Comparison of ENCODE assay signal across 13 cellular contexts in the genomic region with DNA sequence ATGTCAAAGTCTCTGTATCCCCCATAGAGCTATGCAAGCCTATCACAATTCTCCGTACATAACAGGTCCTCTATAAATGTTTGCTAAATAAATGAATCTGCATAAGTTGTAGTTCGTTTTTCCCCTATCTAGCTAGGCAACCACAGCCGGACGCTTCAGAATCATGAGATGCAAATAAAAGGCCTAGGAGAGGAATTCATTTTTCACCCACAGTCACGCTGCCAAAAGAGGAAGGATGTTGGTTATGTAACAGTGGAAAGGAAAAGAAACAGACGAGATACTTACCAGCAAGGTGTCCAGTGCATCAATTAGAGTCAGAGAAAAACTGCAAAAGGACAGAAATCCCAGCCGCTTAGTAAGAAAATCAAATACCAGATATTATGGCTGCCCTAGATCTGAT. TPM values are rescaled to one million over a fixed set of nuclear protein-coding genes. Genes with fewer than 3 reads are reported as not detected.
DNase-seq lines count a peak whose midpoint lies in the region; ATAC-seq and TF ChIP-seq lines count a peak whose summit lies in the region.
"Had no signal": no experiment of that assay in that cellular context is flagged by ENCODE, and none has a peak within 500 bp of the region (broad histone marks: within the 10 kb centered on the region; RNA-seq: fewer than 3 reads in every experiment).

No MANE protein-coding gene starts in this region.

- H3K4me1 Mint-ChIP-seq in activated naive CD4-positive, alpha-beta T cell treated with anti-CD3 and anti-CD28 coated beads, Interleukin-2, amount 50 U/mL, for 24 hours, result peaks cover 42% of the 10 kb centered on the region
- peaks cover 37% of the 10 kb centered on the region for H3K4me1 Mint-ChIP-seq in central memory CD8-positive, alpha-beta T cell
- H3K4me1 Mint-ChIP-seq in stimulated activated naive CD8-positive, alpha-beta T cell treated with anti-CD3 and anti-CD28 coated beads, Interleukin-15, amount 100 ng/mL, for 72 hours, result peaks cover 46% of the 10 kb centered on the region
- H3K4me1 Mint-ChIP-seq in WTC11, result peaks cover 18% of the 10 kb centered on the region

- no peaks in the 10 kb centered on the region for H3K27me3 Mint-ChIP-seq in activated naive CD4-positive, alpha-beta T cell treated with anti-CD3 and anti-CD28 coated beads, Interleukin-2, amount 50 U/mL, for 24 hours
- H3K27me3 Mint-ChIP-seq in central memory CD8-positive, alpha-beta T cell, result no peaks in the 10 kb centered on the region
- no peaks in the 10 kb centered on the region for H3K27me3 Mint-ChIP-seq in stimulated activated naive CD8-positive, alpha-beta T cell treated with anti-CD3 and anti-CD28 coated beads, Interleukin-15, amount 100 ng/mL, for 72 hours
- H3K27me3 Mint-ChIP-seq in WTC11 (ENCODE audit: low read depth), result no peaks in the 10 kb centered on the region

- no peaks in the 10 kb centered on the region for H3K36me3 ChIP-seq in BE2C

- peak overlapping the region; percentile 42 for H3K4me3 Mint-ChIP-seq in activated naive CD4-positive, alpha-beta T cell treated with anti-CD3 and anti-CD28 coated beads, Interleukin-2, amount 50 U/mL, for 24 hours
- peak overlapping the region; percentile 46 for H3K4me3 Mint-ChIP-seq in central memory CD8-positive, alpha-beta T cell
- no peak overlapping the region for H3K4me3 Mint-ChIP-seq in stimulated activated naive CD8-positive, alpha-beta T cell treated with anti-CD3 and anti-CD28 coated beads, Interleukin-15, amount 100 ng/mL, for 72 hours
- H3K4me3 Mint-ChIP-seq in WTC11, result no peak overlapping the region

- no peak for ATAC-seq in activated naive CD4-positive, alpha-beta T cell treated with anti-CD3 and anti-CD28 coated beads, Interleukin-2, amount 50 U/mL, for 72 hours
- ATAC-seq in central memory CD8-positive, alpha-beta T cell (replicated peaks; ENCODE audit: extremely low read depth, poor library complexity, severe bottlenecking), result no peak
- no peak for ATAC-seq in stimulated activated naive CD8-positive, alpha-beta T cell treated with anti-CD3 and anti-CD28 coated beads, Interleukin-15, amount 100 ng/mL, for 72 hours
- ATAC-seq in WTC11, result no peak

- H3K4me1 ChIP-seq in BE2C, result peaks cover 2% of the 10 kb centered on the region

- no peak for DNase-seq in activated naive CD4-positive, alpha-beta T cell treated with anti-CD3 and anti-CD28 coated beads, Interleukin-2, amount 50 U/mL, for 72 hours (ENCODE audit: low spot score in 2 of 2)
- DNase-seq in NCI-H526 treated with DMSO at 0.1 percent for 48 hours (lab: John Stamatoyannopoulos, UW) (peak; percentile 42), BE2C (no peak), SW 1271 (lab: John Stamatoyannopoulos, UW) (no peak), WTC11 (ENCODE audit: low spot score) (no peak)
- DNase-seq in central memory CD8-positive, alpha-beta T cell (ENCODE audit: low spot score in 2 of 2), result no peak
- no peak for DNase-seq in stimulated activated naive CD8-positive, alpha-beta T cell treated with anti-CD3 and anti-CD28 coated beads, Interleukin-15, amount 100 ng/mL, for 72 hours
- DNase-seq: heart left ventricle, testis had no signal

- POLR2A ChIA-PET in WTC11 (lab: Charles Lee), result interaction anchor here (0.5 to 3.6 kb wide), 2 partner anchors 65 to 119 kb away, joined by 3 to 24 read pairs; no protein-coding TSS in a partner anchor

- no peaks in the 10 kb centered on the region for H3K9me3 Mint-ChIP-seq in activated naive CD4-positive, alpha-beta T cell treated with anti-CD3 and anti-CD28 coated beads, Interleukin-2, amount 50 U/mL, for 24 hours
- no peaks in the 10 kb centered on the region for H3K9me3 Mint-ChIP-seq in activated naive CD4-positive, alpha-beta T cell treated with anti-CD3 and anti-CD28 coated beads, Interleukin-2, amount 50 U/mL, for 72 hours
- no peaks in the 10 kb centered on the region for H3K9me3 Mint-ChIP-seq in central memory CD8-positive, alpha-beta T cell
- H3K9me3 Mint-ChIP-seq in stimulated activated naive CD8-positive, alpha-beta T cell treated with anti-CD3 and anti-CD28 coated beads, Interleukin-15, amount 100 ng/mL, for 72 hours, result no peaks in the 10 kb centered on the region
- H3K9me3 Mint-ChIP-seq in WTC11, result no peaks in the 10 kb centered on the region

- TF ChIP-seq CTCF in BE2C (IDR thresholded peaks at IDR 0.05; ENCODE audit: low read depth, low read length) (no peak), WTC11 (IDR thresholded peaks at IDR 0.05) (no peak)

- H3K9me3 ChIP-seq in BE2C, result no peaks in the 10 kb centered on the region
- H3K9me3 ChIP-seq: heart left ventricle, testis had no signal

- H3K36me3 Mint-ChIP-seq in activated naive CD4-positive, alpha-beta T cell treated with anti-CD3 and anti-CD28 coated beads, Interleukin-2, amount 50 U/mL, for 24 hours, result peaks cover 7% of the 10 kb centered on the region
- H3K36me3 Mint-ChIP-seq in activated naive CD4-positive, alpha-beta T cell treated with anti-CD3 and anti-CD28 coated beads, Interleukin-2, amount 50 U/mL, for 72 hours, result peaks cover 15 to 27% of the 10 kb centered on the region in 2 donors
- H3K36me3 Mint-ChIP-seq in central memory CD8-positive, alpha-beta T cell (ENCODE audit: insufficient read depth), result peaks cover 38% of the 10 kb centered on the region
- peaks cover 14% of the 10 kb centered on the region for H3K36me3 Mint-ChIP-seq in WTC11

- H3K4me3 ChIP-seq in BE2C (ENCODE audit: low read depth, low read length), result no peak overlapping the region
- H3K4me3 ChIP-seq: GM23248, heart left ventricle, K562, lung, testis had no signal

- no peaks in the 10 kb centered on the region for H3K27me3 ChIP-seq in BE2C
- H3K27me3 ChIP-seq: heart left ventricle, testis had no signal

- H3K27ac Mint-ChIP-seq in activated naive CD4-positive, alpha-beta T cell treated with anti-CD3 and anti-CD28 coated beads, Interleukin-2, amount 50 U/mL, for 24 hours, result peak overlapping the region; percentile 35
- no peak overlapping the region for H3K27ac Mint-ChIP-seq in activated naive CD4-positive, alpha-beta T cell treated with anti-CD3 and anti-CD28 coated beads, Interleukin-2, amount 50 U/mL, for 72 hours
- H3K27ac Mint-ChIP-seq in central memory CD8-positive, alpha-beta T cell (ENCODE audit: low read depth), result no peak overlapping the region
- H3K27ac Mint-ChIP-seq in stimulated activated naive CD8-positive, alpha-beta T cell treated with anti-CD3 and anti-CD28 coated beads, Interleukin-15, amount 100 ng/mL, for 72 hours, result peak overlapping the region; percentile 19 to 63
- H3K27ac Mint-ChIP-seq in WTC11, result no peak overlapping the region

- CTCF ChIA-PET in WTC11 (lab: Charles Lee), result interaction anchor here (0.5 to 3.8 kb wide), 56 partner anchors 8 to 303 kb away, joined by 3 to 76 read pairs (median 5); a partner anchor contains a TSS

TF ChIP-seq in WTC11, 78 proteins besides CTCF, POLR2A, EP300 and RAD21:
- TF ChIP-seq NFYB (CRISPR knock-in tag; conservative IDR thresholded peaks at IDR 0.05; ENCODE audit: low read depth), result no peak

RNA-seq across cellular contexts. Expression of a gene that starts 2.4 kb away (rescaled TPM):
- total RNA-seq in activated naive CD4-positive, alpha-beta T cell treated with anti-CD3 and anti-CD28 coated beads, Interleukin-2, amount 50 U/mL, for 72 hours, result 10 to 100 TPM; 12.2 to 17.1 TPM
- polyA plus RNA-seq in BE2C (2012; ENCODE audit: insufficient read depth, insufficient read length, low read depth), result 11.8 TPM
- total RNA-seq in WTC11 (2021), result 22.7 to 24.2 TPM (median 24.0 TPM) in 3 replicates

RNA-seq across cellular contexts. Expression of a gene that starts 27.2 kb away (rescaled TPM):
- total RNA-seq in activated naive CD4-positive, alpha-beta T cell treated with anti-CD3 and anti-CD28 coated beads, Interleukin-2, amount 50 U/mL, for 72 hours, result 1 to 10 TPM; 2.3 to 3.1 TPM
- polyA plus RNA-seq in BE2C (2012; ENCODE audit: insufficient read depth, insufficient read length, low read depth), result 13.2 TPM
- 20.5 to 29.7 TPM (median 22.2 TPM) in 3 replicates for total RNA-seq in WTC11 (2021)

RNA-seq across cellular contexts. Expression of a gene that starts 52.1 kb away (rescaled TPM):
- total RNA-seq in activated naive CD4-positive, alpha-beta T cell treated with anti-CD3 and anti-CD28 coated beads, Interleukin-2, amount 50 U/mL, for 72 hours, result 10 to 100 TPM; 44.6 to 51.3 TPM
- 66.6 TPM for polyA plus RNA-seq in BE2C (2012; ENCODE audit: insufficient read depth, insufficient read length, low read depth)
- total RNA-seq in WTC11 (2021), result 62.7 to 73.8 TPM (median 68.0 TPM) in 3 replicates

Comparison
In these comparisons a context has a peak if more than half of its experiments do, and no peak if none do; other contexts are left out.
1. H3K27ac Mint-ChIP-seq: peak in activated naive CD4-positive, alpha-beta T cell treated with anti-CD3 and anti-CD28 coated beads, Interleukin-2, amount 50 U/mL, for 24 hours (single experiment) and stimulated activated naive CD8-positive, alpha-beta T cell treated with anti-CD3 and anti-CD28 coated beads, Interleukin-15, amount 100 ng/mL, for 72 hours (2 of 2); none in activated naive CD4-positive, alpha-beta T cell treated with anti-CD3 and anti-CD28 coated beads, Interleukin-2, amount 50 U/mL, for 72 hours (0 of 2), central memory CD8-positive, alpha-beta T cell (single experiment) and WTC11 (single experiment).
2. H3K4me3 Mint-ChIP-seq: peak in activated naive CD4-positive, alpha-beta T cell treated with anti-CD3 and anti-CD28 coated beads, Interleukin-2, amount 50 U/mL, for 24 hours (single experiment) and central memory CD8-positive, alpha-beta T cell (single experiment); none in stimulated activated naive CD8-positive, alpha-beta T cell treated with anti-CD3 and anti-CD28 coated beads, Interleukin-15, amount 100 ng/mL, for 72 hours (0 of 2) and WTC11 (single experiment).